27 cellular contexts compared by ENCODE assay signal in the genomic region with DNA sequence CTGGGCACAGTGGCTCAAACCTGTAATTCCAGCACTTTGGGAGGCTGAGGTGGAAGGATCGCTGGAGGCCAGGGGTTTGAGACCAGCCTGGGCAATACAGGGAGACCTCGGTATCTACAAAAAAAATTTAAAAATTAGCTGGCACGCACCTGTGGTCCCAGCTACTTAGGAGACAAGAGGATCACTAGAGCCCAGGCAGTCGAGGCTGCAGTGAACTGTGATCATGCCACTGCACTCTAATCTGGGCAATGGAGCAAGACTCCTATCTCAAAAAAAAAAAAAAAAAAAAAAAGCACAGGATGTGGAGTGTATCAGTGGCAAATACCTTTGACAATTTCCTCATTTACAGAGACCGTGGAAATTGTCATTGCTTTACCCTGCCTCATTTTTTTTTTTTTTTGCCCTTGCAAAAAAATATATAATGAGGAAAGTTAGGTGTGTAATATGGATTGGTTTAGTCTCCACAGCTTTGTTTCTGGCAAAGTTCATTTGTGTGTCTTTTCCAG.
"Had no signal": no experiment of that assay in that cellular context is flagged by ENCODE, and none has a peak within 500 bp of the region (broad histone marks: within the 10 kb centered on the region; RNA-seq: fewer than 3 reads in every experiment).

No MANE protein-coding gene starts in this region.

- H3K27me3 Mint-ChIP-seq: activated naive CD8-positive, alpha-beta T cell treated with anti-CD3 and anti-CD28 coated beads, Interleukin-2, amount 50 U/mL, for 24 hours; activated T-cell treated with anti-CD3 and anti-CD28 coated beads, Interleukin-2, amount 50 U/mL, for 24 hours; stimulated activated memory B cell treated with anti-CD40 and anti-IgM and Interleukin-4, amounts not matched to agents 10 μg/mL and 1 μg/mL and 100 μg/mL, for 72 hours; T-cell had no signal

- ATAC-seq: activated CD4-positive, CD25-positive, alpha-beta regulatory T cell treated with anti-CD3 and anti-CD28 coated beads, Interleukin-2, amount 50 U/mL, for 24 hours; activated naive CD8-positive, alpha-beta T cell treated with anti-CD3 and anti-CD28 coated beads, Interleukin-2, amount 50 U/mL, for 24 hours; left colon; natural killer cell; stimulated activated memory B cell treated with anti-CD40 and anti-IgM and Interleukin-4, amounts not matched to agents 10 μg/mL and 1 μg/mL and 100 μg/mL, for 72 hours had no signal

- DNase-seq: activated CD4-positive, alpha-beta T cell treated with anti-CD3 and anti-CD28 coated beads for 48 hours; activated CD4-positive, alpha-beta T cell treated with anti-CD3 and anti-CD28 coated beads, Interleukin-2, amount 50 U/mL, for 48 hours; activated CD8-positive, alpha-beta memory T cell treated with anti-CD3 and anti-CD28 coated beads, Interleukin-2, amount 50 U/mL, for 48 hours; activated gamma-delta T cell treated with Interleukin-2 at 50 U/mL for 16 hours; activated naive CD4-positive, alpha-beta T cell treated with anti-CD3 and anti-CD28 coated beads, Interleukin-2, amount 50 U/mL, for 16 hours; activated naive CD8-positive, alpha-beta T cell treated with anti-CD3 and anti-CD28 coated beads, Interleukin-2, amount 50 U/mL, for 24 hours; activated T-cell treated with anti-CD3 and anti-CD28 coated beads, Interleukin-2, amount 50 U/mL, for 24 hours; cerebellar nuclear complex; colonic mucosa; effector CD8-positive, alpha-beta T cell; hypothalamus; immature natural killer cell; kidney; left colon; midbrain; natural killer cell; sigmoid colon; small intestine; stimulated activated CD4-positive, alpha-beta T cell treated with anti-CD3 and anti-CD28 coated beads, Interleukin-1b, Interleukin-23, amount 100 ng/mL, for 48 hours; stimulated activated CD4-positive, alpha-beta T cell treated with anti-CD3 and anti-CD28 coated beads, Interleukin-4, amount 100 ng/mL, for 4 hours; stimulated activated CD8-positive, alpha-beta memory T cell treated with anti-CD3 and anti-CD28 coated beads, Interleukin-4, amount 100 ng/mL, for 48 hours; stomach; T-cell; transverse colon had no signal

- H3K4me1 Mint-ChIP-seq: immature natural killer cell, natural killer cell had no signal

- H3K4me3 ChIP-seq: colonic mucosa, sigmoid colon, stomach, transverse colon had no signal

- H3K36me3 ChIP-seq: colonic mucosa, sigmoid colon, stomach, transverse colon had no signal

- H3K9me3 ChIP-seq: colonic mucosa, sigmoid colon, stomach, transverse colon had no signal

- H3K4me3 Mint-ChIP-seq: activated naive CD8-positive, alpha-beta T cell treated with anti-CD3 and anti-CD28 coated beads, Interleukin-2, amount 50 U/mL, for 24 hours; activated T-cell treated with anti-CD3 and anti-CD28 coated beads, Interleukin-2, amount 50 U/mL, for 24 hours; immature natural killer cell; natural killer cell; stimulated activated memory B cell treated with anti-CD40 and anti-IgM and Interleukin-4, amounts not matched to agents 10 μg/mL and 1 μg/mL and 100 μg/mL, for 72 hours; T-cell had no signal

- H3K27me3 ChIP-seq: colonic mucosa, sigmoid colon, stomach, transverse colon had no signal

- H3K4me1 ChIP-seq: colonic mucosa had no signal

- H3K27ac ChIP-seq: colonic mucosa, epithelial cell of prostate, sigmoid colon, stomach, transverse colon had no signal

- H3K27ac Mint-ChIP-seq: activated naive CD8-positive, alpha-beta T cell treated with anti-CD3 and anti-CD28 coated beads, Interleukin-2, amount 50 U/mL, for 24 hours; activated T-cell treated with anti-CD3 and anti-CD28 coated beads, Interleukin-2, amount 50 U/mL, for 24 hours; natural killer cell; stimulated activated memory B cell treated with anti-CD40 and anti-IgM and Interleukin-4, amounts not matched to agents 10 μg/mL and 1 μg/mL and 100 μg/mL, for 72 hours; T-cell had no signal

- H3K9me3 Mint-ChIP-seq: activated naive CD8-positive, alpha-beta T cell treated with anti-CD3 and anti-CD28 coated beads, Interleukin-2, amount 50 U/mL, for 24 hours; activated T-cell treated with anti-CD3 and anti-CD28 coated beads, Interleukin-2, amount 50 U/mL, for 24 hours; immature natural killer cell; natural killer cell; stimulated activated memory B cell treated with anti-CD40 and anti-IgM and Interleukin-4, amounts not matched to agents 10 μg/mL and 1 μg/mL and 100 μg/mL, for 72 hours; T-cell had no signal

- H3K36me3 Mint-ChIP-seq: immature natural killer cell; natural killer cell; stimulated activated memory B cell treated with anti-CD40 and anti-IgM and Interleukin-4, amounts not matched to agents 10 μg/mL and 1 μg/mL and 100 μg/mL, for 72 hours; T-cell had no signal
